In genomic region chr12:102948941-102949352, GRCh38 we compare ENCODE assay signal across 9 cellular contexts. TPM values are rescaled to one million over a fixed set of nuclear protein-coding genes. Genes with fewer than 3 reads are reported as not detected.
A peak's percentile ranks its signal among the peaks of the same experiment; 100 is the strongest.
DNase-seq lines count a peak whose midpoint lies in the region; ATAC-seq, FAIRE-seq and TF ChIP-seq lines count a peak whose summit lies in the region.
"Had no signal": no experiment of that assay in that cellular context is flagged by ENCODE, and none has a peak within 500 bp of the region (broad histone marks: within the 10 kb centered on the region; RNA-seq: fewer than 3 reads in every experiment).

No MANE protein-coding gene starts in this region.

- H3K4me3 Mint-ChIP-seq in Caco-2 (ENCODE audit: unreplicated experiment), result no peak overlapping the region

- no peak overlapping the region for H3K4me3 ChIP-seq in Caco-2 (ENCODE audit: low read depth, low read length)

- DNase-seq in Caco-2, result peak in 1 of 2 experiments; percentile 60
- DNase-seq in HT1080 (ENCODE audit: low read depth), result peak; percentile 44
- DNase-seq in RKO (ENCODE audit: low spot score), result peak; percentile 24
- DNase-seq in anterior cingulate cortex (lab: John Stamatoyannopoulos, UW), result peak in 47 of 58 donors; percentile 7 to 80 (median 34)
- DNase-seq in stimulated activated CD4-positive, alpha-beta T cell treated with anti-CD3 and anti-CD28 coated beads, TNF-alpha, amount 100 ng/mL, for 4 hours (ENCODE audit: low read depth in 3 of 3), result peak in 2 of 3 experiments; percentile 11 to 43
- no peak for DNase-seq in putamen (ENCODE audit: low spot score)

- CTCF ChIA-PET in Caco-2 (lab: Charles Lee), result interaction anchor here (0.6 to 1.1 kb wide), 5 partner anchors 8 to 599 kb away, joined by 3 to 7 read pairs (median 4); no protein-coding TSS in a partner anchor

- no peaks in the 10 kb centered on the region for H3K36me3 Mint-ChIP-seq in Caco-2 (ENCODE audit: insufficient read depth, unreplicated experiment)

- peak; percentile 72 to 88 for TF ChIP-seq CTCF in Caco-2 (IDR thresholded peaks at IDR 0.05; ENCODE audit: insufficient read depth in 1 of 2, low read depth in 1 of 2, low read length in 1 of 2, severe bottlenecking in 1 of 2, unreplicated experiment in 1 of 2)

- intact Hi-C loops in Caco-2 (cut with micrococcal nuclease; ENCODE audit: unreplicated experiment), result loop anchor here (1.0 kb wide), 2 partner anchors 555 to 599 kb away; no protein-coding TSS in a partner anchor

- no peak for ATAC-seq in GM18517 (IDR thresholded peaks at IDR 0.05; ENCODE audit: unreplicated experiment)

- H3K27me3 ChIP-seq in Caco-2 (replicated peaks; ENCODE audit: control insufficient read depth, insufficient read depth, low read length), result no peaks in the 10 kb centered on the region; the same call in 1 of the 2 replicates

- H3K27ac Mint-ChIP-seq in Caco-2 (ENCODE audit: unreplicated experiment), result no peak overlapping the region

- POLR2A ChIA-PET in Caco-2 (lab: Charles Lee), result no interaction called here

- H3K36me3 ChIP-seq in Caco-2 (ENCODE audit: control insufficient read depth, insufficient read depth, low read length), result no peaks in the 10 kb centered on the region

- no peaks in the 10 kb centered on the region for H3K4me1 ChIP-seq in Caco-2

- H3K27me3 Mint-ChIP-seq in Caco-2 (ENCODE audit: insufficient read depth, unreplicated experiment), result peaks cover 5% of the 10 kb centered on the region

- H3K4me1 Mint-ChIP-seq in Caco-2 (ENCODE audit: low read depth, unreplicated experiment), result no peaks in the 10 kb centered on the region

- no TSS peak for BruUV-seq in Caco-2 (replicated peaks; lab: Mats Ljungman, UMichigan)

- H3K9me3 Mint-ChIP-seq in Caco-2 (ENCODE audit: unreplicated experiment), result no peaks in the 10 kb centered on the region

- no peaks in the 10 kb centered on the region for H3K9me3 ChIP-seq in Caco-2

- peak; percentile 84 for FAIRE-seq in islet of Langerhans (lab: Jason Lieb, UNC)

RNA-seq across cellular contexts. Expression of gene ASCL1, which starts 8.5 kb away (rescaled TPM):
- not detected in 2 replicates for total RNA-seq in Caco-2 (2022)
- not detected in 2 replicates for total RNA-seq in HT1080 (2014; rRNA removed; shearing (Covaris generic))
- not detected in 2 replicates for polyA plus RNA-seq in HT1080 (2015; cell fraction: cytosol; rRNA removed)
- polyA plus RNA-seq in HT1080 (2015; cell fraction: nucleus; rRNA removed), result not detected in 2 replicates
- total RNA-seq: skeletal muscle tissue had no signal

RNA-seq across cellular contexts. Expression of gene PAH, which starts 31.9 kb away (rescaled TPM):
- 5.1 and 5.8 TPM in 2 replicates for total RNA-seq in Caco-2 (2022)
- not detected in 2 replicates for total RNA-seq in HT1080 (2014; rRNA removed; shearing (Covaris generic))
- polyA plus RNA-seq in HT1080 (2015; cell fraction: cytosol; rRNA removed), result not detected in 2 replicates
- polyA plus RNA-seq in HT1080 (2015; cell fraction: nucleus; rRNA removed), result not detected in 2 replicates
- total RNA-seq: skeletal muscle tissue had no signal
